19 cellular contexts compared by ENCODE assay signal in the genomic region with DNA sequence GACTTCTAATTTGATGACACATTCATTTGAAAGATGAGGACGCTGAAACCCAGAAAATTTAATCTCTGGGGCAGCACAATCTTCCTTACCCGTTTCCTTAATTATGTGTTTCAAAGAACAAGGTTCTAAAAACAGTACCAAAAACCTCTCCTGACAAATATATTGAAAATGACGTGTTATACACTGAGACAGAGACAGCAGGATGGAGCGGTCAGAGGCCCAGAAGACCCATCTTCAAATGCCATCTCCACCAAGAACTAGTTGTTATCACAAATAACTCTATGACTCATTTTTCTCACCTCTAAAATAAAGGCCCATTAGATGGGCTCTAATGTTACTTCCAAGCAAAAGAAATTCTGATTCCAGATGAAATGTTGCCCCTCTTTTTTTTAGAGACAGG.
"Had no signal": no experiment of that assay in that cellular context is flagged by ENCODE, and none has a peak within 500 bp of the region (broad histone marks: within the 10 kb centered on the region; RNA-seq: fewer than 3 reads in every experiment).

No MANE protein-coding gene starts in this region.

- FAIRE-seq: colon had no signal

- H3K27me3 ChIP-seq: breast epithelium, gastroesophageal sphincter, hepatocyte, right atrium auricular region, tibial nerve had no signal

- H3K27ac ChIP-seq: breast epithelium, gastroesophageal sphincter, hepatocyte, left ventricle myocardium inferior, right atrium auricular region, tibial nerve, WERI-Rb-1 had no signal

- H3K27ac Mint-ChIP-seq: activated T-cell treated with anti-CD3 and anti-CD28 coated beads, Interleukin-2, amount 50 U/mL, for 24 hours; natural killer cell treated with Interleukin-12 subunit alpha and Interleukin-12 subunit beta and Interleukin-15 and Interleukin-18, amount 100 ng/mL, for 72 hours; T-helper 1 cell treated with Interleukin-12 subunit alpha and Interleukin-12 subunit beta and Interleukin-4 antibody, amounts not matched to agents 30 μg/mL and 1 μg/mL, for 36 hours had no signal

- H3K79me2 ChIP-seq: hepatocyte had no signal

- H3K36me3 Mint-ChIP-seq: natural killer cell treated with Interleukin-12 subunit alpha and Interleukin-12 subunit beta and Interleukin-15 and Interleukin-18, amount 100 ng/mL, for 72 hours; stimulated activated naive B cell treated with anti-CD40 and anti-IgM and Interleukin-4, amounts not matched to agents 10 μg/mL and 1 μg/mL and 100 μg/mL, for 72 hours had no signal

- H3K4me3 ChIP-seq: breast epithelium, gastroesophageal sphincter, hepatocyte, left ventricle myocardium inferior, lung, mucosa of descending colon, right atrium auricular region, smooth muscle cell, tibial nerve had no signal

- H3K4me2 ChIP-seq: hepatocyte, smooth muscle cell had no signal

- DNase-seq: activated CD8-positive, alpha-beta memory T cell treated with anti-CD3 and anti-CD28 coated beads, Interleukin-2, amount 50 U/mL, for 4 hours; effector CD8-positive, alpha-beta T cell; T-helper 9 cell had no signal

- H3K4me1 ChIP-seq: breast epithelium, gastroesophageal sphincter had no signal

- H3K9me3 ChIP-seq: breast epithelium, gastroesophageal sphincter, left ventricle myocardium inferior, mucosa of descending colon, right atrium auricular region, tibial nerve had no signal

- H2AFZ ChIP-seq: hepatocyte had no signal

- H3K9me3 Mint-ChIP-seq: activated T-cell treated with anti-CD3 and anti-CD28 coated beads, Interleukin-2, amount 50 U/mL, for 24 hours; activated T-helper 2 cell treated with anti-CD3 and anti-CD28 coated beads, Interferon-gamma antibody, Interleukin-2, Interleukin-4, amounts not matched to agents 10 μg/mL and 5 μg/mL and 100 μg/mL, durations not matched to agents 14 hours and 24 hours and 36 hours; natural killer cell treated with Interleukin-12 subunit alpha and Interleukin-12 subunit beta and Interleukin-15 and Interleukin-18, amount 100 ng/mL, for 72 hours; stimulated activated naive B cell treated with anti-CD40 and anti-IgM and Interleukin-4, amounts not matched to agents 10 μg/mL and 1 μg/mL and 100 μg/mL, for 72 hours had no signal

- H3K36me3 ChIP-seq: breast epithelium, left ventricle myocardium inferior, right atrium auricular region, WERI-Rb-1 had no signal

- H3K4me3 Mint-ChIP-seq: activated T-cell treated with anti-CD3 and anti-CD28 coated beads, Interleukin-2, amount 50 U/mL, for 24 hours; natural killer cell treated with Interleukin-12 subunit alpha and Interleukin-12 subunit beta and Interleukin-15 and Interleukin-18, amount 100 ng/mL, for 72 hours; stimulated activated naive B cell treated with anti-CD40 and anti-IgM and Interleukin-4, amounts not matched to agents 10 μg/mL and 1 μg/mL and 100 μg/mL, for 72 hours; T-helper 1 cell treated with Interleukin-12 subunit alpha and Interleukin-12 subunit beta and Interleukin-4 antibody, amounts not matched to agents 30 μg/mL and 1 μg/mL, for 36 hours had no signal
